ENCODE assay signal across 8 cellular contexts in the genomic region with DNA sequence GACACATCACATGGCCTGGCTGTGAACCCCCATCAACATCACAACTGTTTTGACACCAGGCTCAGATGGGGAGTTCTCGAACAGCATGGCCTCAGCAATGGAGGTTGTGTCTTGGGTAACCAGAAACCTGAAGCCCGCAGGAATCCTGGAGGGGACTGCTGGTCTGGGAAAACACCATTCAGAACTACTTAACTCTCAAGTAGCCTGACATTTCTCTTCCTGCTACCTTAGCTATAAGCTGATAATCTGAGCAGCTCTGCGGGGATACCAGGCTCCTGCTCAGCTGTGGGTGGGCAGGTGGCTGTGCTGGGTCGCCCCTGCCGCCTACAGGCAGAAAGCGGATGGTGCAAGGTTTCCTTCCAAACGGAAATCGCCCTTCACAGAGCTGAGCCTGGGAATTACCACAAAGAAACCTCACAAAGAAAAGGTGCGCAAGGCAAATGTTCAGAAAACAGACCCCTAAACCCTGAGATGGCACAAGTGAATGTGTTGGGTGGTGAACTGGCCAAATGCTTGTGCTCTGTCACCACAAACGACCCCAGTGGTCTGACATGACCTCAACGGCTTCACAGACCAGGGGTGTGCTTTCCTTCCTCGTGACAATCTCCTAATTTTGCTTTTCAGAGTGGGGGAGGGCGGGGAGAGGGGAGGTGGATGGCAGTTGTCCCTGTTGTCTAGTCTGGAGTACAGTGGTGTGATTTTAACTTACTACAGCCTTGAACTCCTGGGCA. TPM values are rescaled to one million over a fixed set of nuclear protein-coding genes. Genes with fewer than 3 reads are reported as not detected.
DNase-seq lines count a peak whose midpoint lies in the region; ATAC-seq and TF ChIP-seq lines count a peak whose summit lies in the region.

No MANE protein-coding gene starts in this region.

- H3K36me3 Mint-ChIP-seq in T-cell, result peaks cover 16% of the 10 kb centered on the region
- peaks cover 4 to 23% (median 10%) of the 10 kb centered on the region in 3 donors for H3K36me3 Mint-ChIP-seq in immature natural killer cell

- no peak overlapping the region for H3K4me3 Mint-ChIP-seq in T-cell
- peak overlapping the region; percentile 48 to 75 (median 69) for H3K4me3 Mint-ChIP-seq in immature natural killer cell

- H3K4me1 Mint-ChIP-seq in T-cell, result peaks cover 9 to 13% (median 10%) of the 10 kb centered on the region in 3 donors
- peaks cover 15 to 25% of the 10 kb centered on the region in 2 donors for H3K4me1 Mint-ChIP-seq in immature natural killer cell

- peak; percentile 28 for DNase-seq in NCI-H2107 (lab: John Stamatoyannopoulos, UW)
- no peak for DNase-seq in NCI-H2107 treated with DMSO at 0.1 percent for 48 hours (lab: John Stamatoyannopoulos, UW; ENCODE audit: unreplicated experiment)
- DNase-seq in MV-4-11 (lab: John Stamatoyannopoulos, UW), result peak; percentile 64
- DNase-seq in T-cell, result peak; percentile 12 to 65 (median 48)
- DNase-seq in astrocyte of the spinal cord (ENCODE audit: low read depth, low spot score), result peak; percentile 81
- DNase-seq in immature natural killer cell, result peak; percentile 60 to 63 (median 63)
- DNase-seq in stimulated activated CD4-positive, alpha-beta T cell treated with anti-CD3 and anti-CD28 coated beads, Interleukin-15, amount 100 ng/mL, for 24 hours, result peak; percentile 66

- H3K27ac Mint-ChIP-seq in T-cell (peak overlapping the region in 1 of 2 donors; percentile 48), immature natural killer cell (peak overlapping the region; percentile 57 to 87 (median 70))

- H3K4me3 ChIP-seq in astrocyte of the spinal cord (ENCODE audit: low read depth, low read length), result no peak overlapping the region

- H3K9me3 Mint-ChIP-seq in T-cell (no peaks in the 10 kb centered on the region), immature natural killer cell (no peaks in the 10 kb centered on the region)

- ATAC-seq in HG02588 (IDR thresholded peaks at IDR 0.05; ENCODE audit: unreplicated experiment) (peak; percentile 65), T-cell (replicated peaks in 1 of 4) (peak; percentile 89 to 98 (median 90))

- CTCF ChIA-PET in T-cell (lab: Charles Lee), result interaction anchor here (0.5 to 2.3 kb wide), 17 partner anchors 8 to 576 kb away, joined by 3 to 8 read pairs (median 3); partner anchors contain the start of gene RRBP1 (in 1 of the 2)

- POLR2A ChIA-PET in T-cell (lab: Charles Lee), result no interaction called here

- peak; percentile 98 for TF ChIP-seq CTCF in astrocyte of the spinal cord (IDR thresholded peaks at IDR 0.05; ENCODE audit: low read depth, low read length)

- no peaks in the 10 kb centered on the region for H3K27me3 Mint-ChIP-seq in T-cell
- H3K27me3 Mint-ChIP-seq in immature natural killer cell (ENCODE audit: low read depth in 3 of 3), result peaks cover 0 to 2% (median 0%) of the 10 kb centered on the region in 3 donors

- in situ Hi-C loops in astrocyte of the spinal cord (cut with HindIII; ENCODE audit: low sequenced_read_pairs), result no loop called here

RNA-seq across cellular contexts. Expression of gene SNX5, which starts 29.5 kb away (rescaled TPM):
- 10 to 100 TPM; 53.6 to 68.9 (median 56.7) TPM for total RNA-seq in T-cell
- 100 to 1,000 TPM in 1 of 3 donors, 10 to 100 TPM in 2; 63.2 to 103 (median 70.6) TPM for polyA plus RNA-seq in immature natural killer cell

RNA-seq across cellular contexts. Expression of gene MGME1, which starts 29.8 kb away (rescaled TPM):
- total RNA-seq in T-cell, result 10 to 100 TPM in 3 of 5 donors, 1 to 10 TPM in 2; 7.3 to 15.0 (median 12.8) TPM
- polyA plus RNA-seq in immature natural killer cell, result 10 to 100 TPM in 2 of 3 donors, 1 to 10 TPM in 1; 2.9 to 19.9 (median 19.2) TPM

Comparison
In these comparisons a context has a peak if more than half of its experiments do, and no peak if none do; other contexts are left out.
1. H3K4me3 Mint-ChIP-seq: peak in immature natural killer cell (5 of 5); none in T-cell (0 of 3).